7 cellular contexts compared by ENCODE assay signal in genomic region chr6:40313582-40313981, GRCh38.
"Had no signal": no experiment of that assay in that cellular context is flagged by ENCODE, and none has a peak within 500 bp of the region (broad histone marks: within the 10 kb centered on the region; RNA-seq: fewer than 3 reads in every experiment).

No MANE protein-coding gene starts in this region.

- H3K4me1 ChIP-seq: HAP-1 had no signal

- H3K4me2 ChIP-seq: GM23338 had no signal

- H3K36me3 ChIP-seq: HAP-1 had no signal

- H3K4me3 ChIP-seq: GM23338, HAP-1 had no signal

- H2AFZ ChIP-seq: GM23338 had no signal

- H3K27ac ChIP-seq: HL-60 had no signal

- H3K9me3 ChIP-seq: HAP-1 had no signal

- DNase-seq: H7, HFFc6, KG1 had no signal

- ATAC-seq: GM23338, HCT116 had no signal
